8 cellular contexts compared by ENCODE assay signal in the genomic region with DNA sequence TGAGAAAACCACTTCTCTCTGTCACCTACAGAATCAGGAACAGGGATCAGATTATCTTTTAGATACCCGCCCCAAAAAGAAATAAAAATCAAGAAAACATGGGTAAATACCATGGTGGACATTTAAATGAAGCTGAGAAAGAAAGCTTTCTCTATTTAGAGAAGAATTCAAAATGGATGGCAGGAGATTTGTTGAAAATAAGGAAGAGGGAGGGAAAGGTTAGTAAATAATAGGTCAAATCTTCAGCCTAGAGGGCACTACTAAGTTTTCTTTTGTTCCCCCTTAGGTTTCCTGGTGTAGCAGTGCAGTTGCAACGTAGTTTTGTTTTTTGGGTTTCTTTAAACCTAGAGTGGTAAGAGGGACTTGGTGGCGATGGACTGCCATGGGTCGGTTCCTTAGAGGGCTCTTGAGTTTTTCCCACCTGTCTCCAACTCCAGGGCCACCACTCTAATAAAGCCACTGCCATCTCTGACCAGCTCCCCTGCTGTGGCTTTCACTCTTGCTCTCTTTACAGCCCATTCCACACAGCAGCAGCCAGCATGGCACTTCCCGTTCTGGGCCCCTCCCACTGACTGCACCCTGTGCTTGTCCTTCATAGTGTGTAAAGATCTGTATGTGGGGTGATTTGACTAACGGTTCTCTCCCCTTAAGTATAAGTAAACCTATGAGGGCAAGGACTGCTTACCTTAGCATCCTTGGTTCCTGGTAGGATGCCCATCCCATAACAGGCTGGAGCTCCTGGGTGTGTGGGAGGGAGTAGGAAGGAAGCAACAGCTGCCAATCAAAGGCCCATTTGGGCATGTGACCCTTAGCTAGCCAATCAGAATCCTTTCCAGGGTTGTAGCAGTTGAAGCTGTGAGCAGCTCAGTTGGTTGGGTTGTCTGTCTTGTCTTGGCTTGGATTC.
DNase-seq lines count a peak whose midpoint lies in the region; ATAC-seq and TF ChIP-seq lines count a peak whose summit lies in the region.

No MANE protein-coding gene starts in this region.

- peak overlapping the region in 10 of 11 experiments; percentile 17 to 72 (median 39); a peak in 17 of 22 replicates for H3K4me2 ChIP-seq in BLaER1 treated with 17β-estradiol and CSF1 and Interleukin-3, amounts not matched to agents 10 nM and 100 nM

- no peak overlapping the region for H3K4me3 ChIP-seq in BLaER1 treated with 17β-estradiol and CSF1 and Interleukin-3, amounts not matched to agents 10 nM and 100 nM
- no peak overlapping the region for H3K4me3 ChIP-seq in thyroid gland (replicated peaks in 1 of 3)

- peaks cover 3% of the 10 kb centered on the region for H3K27me3 Mint-ChIP-seq in activated naive CD8-positive, alpha-beta T cell treated with anti-CD3 and anti-CD28 coated beads for 36 hours
- H3K27me3 Mint-ChIP-seq in naive B cell = no peaks in the 10 kb centered on the region

- H3K27ac Mint-ChIP-seq in activated naive CD8-positive, alpha-beta T cell treated with anti-CD3 and anti-CD28 coated beads for 36 hours = peak overlapping the region; percentile 77
- peak overlapping the region; percentile 90 to 98 (median 97) for H3K27ac Mint-ChIP-seq in naive B cell

- TF ChIP-seq CTCF in thyroid gland (IDR thresholded peaks at IDR 0.05) = no peak

- WGBS in thyroid gland, 2 donors = 72 to 84% methylated on average over 6 of the region's 6 CpGs

- DNase-seq in NOMO-1 treated with dmso at 0.1 percent for 144 hours (lab: John Stamatoyannopoulos, UW; ENCODE audit: unreplicated experiment) (peak; percentile 99), naive B cell (peak; percentile 83), NCI-H1105 treated with DMSO at 0.1 percent for 48 hours (lab: John Stamatoyannopoulos, UW) (no peak), thyroid gland (no peak)
- DNase-seq in activated naive CD8-positive, alpha-beta T cell treated with anti-CD3 and anti-CD28 coated beads for 36 hours = peak; percentile 42

- H4K20me1 ChIP-seq in BLaER1 treated with 17β-estradiol and CSF1 and Interleukin-3, amounts not matched to agents 10 nM and 100 nM = no peaks in the 10 kb centered on the region

- peaks cover 19 to 50% (median 26%) of the 10 kb centered on the region in 10 experiments; a peak in 18 of 20 replicates for H3K4me1 ChIP-seq in BLaER1 treated with 17β-estradiol and CSF1 and Interleukin-3, amounts not matched to agents 10 nM and 100 nM
- H3K4me1 ChIP-seq in thyroid gland = no peaks in the 10 kb centered on the region

- peak overlapping the region in 6 of 11 experiments; percentile 1 to 44 (median 23); a peak in 8 of 22 replicates for H3K27ac ChIP-seq in BLaER1 treated with 17β-estradiol and CSF1 and Interleukin-3, amounts not matched to agents 10 nM and 100 nM
- H3K27ac ChIP-seq in thyroid gland = no peak overlapping the region

- H3K9me3 Mint-ChIP-seq in activated naive CD8-positive, alpha-beta T cell treated with anti-CD3 and anti-CD28 coated beads for 36 hours = peaks cover 2% of the 10 kb centered on the region
- peaks cover 0 to 3% (median 0%) of the 10 kb centered on the region in 7 donors for H3K9me3 Mint-ChIP-seq in naive B cell

- peak overlapping the region; percentile 79 for H3K4me3 Mint-ChIP-seq in activated naive CD8-positive, alpha-beta T cell treated with anti-CD3 and anti-CD28 coated beads for 36 hours
- peak overlapping the region; percentile 75 to 96 (median 90) for H3K4me3 Mint-ChIP-seq in naive B cell

- intact Hi-C loops in thyroid gland (cut with DNase I) = loop anchor here (5.0 kb wide), 1 partner anchor 283 kb away; no protein-coding TSS in a partner anchor

- H3K9ac ChIP-seq in BLaER1 treated with 17β-estradiol and CSF1 and Interleukin-3, amounts not matched to agents 10 nM and 100 nM = no peak overlapping the region

- no peaks in the 10 kb centered on the region for H3K27me3 ChIP-seq in BLaER1 treated with 17β-estradiol and CSF1 and Interleukin-3, amounts not matched to agents 10 nM and 100 nM
- H3K27me3 ChIP-seq in thyroid gland = no peaks in the 10 kb centered on the region

- H3K36me3 Mint-ChIP-seq in activated naive CD8-positive, alpha-beta T cell treated with anti-CD3 and anti-CD28 coated beads for 36 hours = peaks cover 3% of the 10 kb centered on the region
- no peaks in the 10 kb centered on the region for H3K36me3 Mint-ChIP-seq in naive B cell

- peak; percentile 82 for ATAC-seq in GM19023 (IDR thresholded peaks at IDR 0.05; ENCODE audit: unreplicated experiment)
- peak; percentile 74 for ATAC-seq in HG02973 (IDR thresholded peaks at IDR 0.05; ENCODE audit: unreplicated experiment)
- ATAC-seq in naive B cell (ENCODE audit: low read depth in 2 of 2) = peak; percentile 83 to 84

- peaks cover 23% of the 10 kb centered on the region for H3K4me1 Mint-ChIP-seq in activated naive CD8-positive, alpha-beta T cell treated with anti-CD3 and anti-CD28 coated beads for 36 hours
- peaks cover 55 to 68% (median 62%) of the 10 kb centered on the region in 3 donors for H3K4me1 Mint-ChIP-seq in naive B cell

- H3K36me3 ChIP-seq in BLaER1 treated with 17β-estradiol and CSF1 and Interleukin-3, amounts not matched to agents 10 nM and 100 nM = no peaks in the 10 kb centered on the region
- no peaks in the 10 kb centered on the region for H3K36me3 ChIP-seq in thyroid gland

- peaks cover 0 to 10% (median 0%) of the 10 kb centered on the region in 11 experiments; a peak in 3 of 22 replicates for H3K9me3 ChIP-seq in BLaER1 treated with 17β-estradiol and CSF1 and Interleukin-3, amounts not matched to agents 10 nM and 100 nM (replicated peaks in 1 of 11)
- H3K9me3 ChIP-seq in thyroid gland = no peaks in the 10 kb centered on the region

- no peak for TF ChIP-seq POLR2A in thyroid gland (IDR thresholded peaks at IDR 0.05)

Comparison
In these comparisons a context has a peak if more than half of its experiments do, and no peak if none do; other contexts are left out.
1. H3K27ac ChIP-seq: peak in BLaER1 treated with 17β-estradiol and CSF1 and Interleukin-3, amounts not matched to agents 10 nM and 100 nM (6 of 11); none in thyroid gland (0 of 3).
2. DNase-seq: peak in NOMO-1 treated with dmso at 0.1 percent for 144 hours (single experiment), activated naive CD8-positive, alpha-beta T cell treated with anti-CD3 and anti-CD28 coated beads for 36 hours (single experiment) and naive B cell (single experiment); none in NCI-H1105 treated with DMSO at 0.1 percent for 48 hours (single experiment) and thyroid gland (0 of 2).
3. Peak in every context shown above with its lines, with median percentiles within 50 percentile points of each other: ATAC-seq.